In the genomic region with DNA sequence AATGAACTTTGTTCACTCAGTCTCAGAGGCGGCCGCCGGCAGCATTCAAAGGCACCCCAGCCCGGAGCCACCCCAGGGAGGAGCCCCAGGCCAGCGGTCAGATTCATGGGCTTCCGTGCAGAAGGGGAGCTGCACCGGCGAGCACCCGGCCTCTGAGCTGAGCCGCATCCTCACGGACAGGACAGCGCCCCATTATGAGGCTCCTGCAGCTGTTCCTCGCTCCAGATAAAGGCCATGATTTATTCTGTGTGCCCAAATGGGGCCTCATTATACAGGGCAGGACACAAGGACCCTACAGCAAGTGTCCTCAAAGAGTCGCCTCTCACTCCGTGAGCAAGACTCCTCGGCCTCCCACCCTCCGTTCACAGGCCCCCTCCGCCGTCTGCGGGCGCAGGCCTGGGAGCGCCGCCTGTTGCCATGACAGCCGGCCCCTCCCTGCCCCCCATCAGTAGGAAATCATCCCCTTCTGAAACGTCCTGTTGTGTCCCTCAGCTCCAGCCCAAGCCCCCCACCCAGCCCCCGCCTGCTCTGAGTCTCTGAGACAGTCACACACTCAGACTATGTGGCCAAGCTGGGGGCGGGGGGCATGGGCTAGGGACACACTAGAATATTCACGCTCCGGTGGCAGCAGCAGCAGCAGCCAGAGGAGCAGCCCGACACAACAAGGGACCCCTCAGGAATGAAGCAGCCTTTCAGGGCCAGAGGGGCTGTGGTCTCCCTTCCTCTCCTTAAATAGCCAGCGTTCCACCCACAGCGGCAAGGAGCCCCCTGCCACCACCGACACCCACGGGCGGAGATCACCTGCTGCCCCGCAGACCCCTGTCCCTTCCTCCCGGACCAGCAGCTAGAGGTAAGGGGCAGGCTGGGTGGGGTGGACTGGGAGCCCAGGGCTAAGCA, we compare ENCODE assay signal across 11 cellular contexts. TPM values are rescaled to one million over a fixed set of nuclear protein-coding genes. Genes with fewer than 3 reads are reported as not detected.
DNase-seq lines count a peak whose midpoint lies in the region; ATAC-seq and TF ChIP-seq lines count a peak whose summit lies in the region.
"Had no signal": no experiment of that assay in that cellular context is flagged by ENCODE, and none has a peak within 500 bp of the region (broad histone marks: within the 10 kb centered on the region; RNA-seq: fewer than 3 reads in every experiment).

A gene with protein sequence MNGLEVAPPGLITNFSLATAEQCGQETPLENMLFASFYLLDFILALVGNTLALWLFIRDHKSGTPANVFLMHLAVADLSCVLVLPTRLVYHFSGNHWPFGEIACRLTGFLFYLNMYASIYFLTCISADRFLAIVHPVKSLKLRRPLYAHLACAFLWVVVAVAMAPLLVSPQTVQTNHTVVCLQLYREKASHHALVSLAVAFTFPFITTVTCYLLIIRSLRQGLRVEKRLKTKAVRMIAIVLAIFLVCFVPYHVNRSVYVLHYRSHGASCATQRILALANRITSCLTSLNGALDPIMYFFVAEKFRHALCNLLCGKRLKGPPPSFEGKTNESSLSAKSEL (plus strand): TSS at position 759 of the 897 bp plus-strand sequence. CDS start 4,583 bp downstream, outside the sequence.

- H3K9me3 ChIP-seq in esophagus squamous epithelium, result no peaks in the 10 kb centered on the region
- H3K9me3 ChIP-seq in tibial artery, result no peaks in the 10 kb centered on the region
- no peaks in the 10 kb centered on the region for H3K9me3 ChIP-seq in MM.1S (replicated peaks; ENCODE audit: insufficient read depth, low read length)

- H3K36me3 Mint-ChIP-seq in naive thymus-derived CD8-positive, alpha-beta T cell, result no peaks in the 10 kb centered on the region
- H3K36me3 Mint-ChIP-seq: type B pancreatic cell had no signal

- no peak within 1 kb of the TSS for H3K4me2 ChIP-seq in MM.1S (ENCODE audit: low read depth, low read length)

- no peak within 1 kb of the TSS for H2AFZ ChIP-seq in MM.1S (ENCODE audit: low read length)

- 70 to 76% methylated on average over 4 of the region's 37 CpGs for WGBS in esophagus squamous epithelium, 2 donors

- TF ChIP-seq POLR2A in esophagus squamous epithelium (IDR thresholded peaks at IDR 0.05), result no peak

- TF ChIP-seq CTCF in RWPE1 (conservative IDR thresholded peaks at IDR 0.05; ENCODE audit: low read depth), result no peak
- no peak for TF ChIP-seq CTCF in esophagus squamous epithelium (IDR thresholded peaks at IDR 0.05)
- no peak for TF ChIP-seq CTCF in tibial artery (IDR thresholded peaks at IDR 0.05)
- no peak for TF ChIP-seq CTCF in MM.1S (IDR thresholded peaks at IDR 0.05; ENCODE audit: low read length)

- H3K4me1 Mint-ChIP-seq in naive thymus-derived CD8-positive, alpha-beta T cell, result peaks cover 17 to 61% (median 49%) of the 10 kb centered on the region in 4 donors

- H3K79me2 ChIP-seq in MM.1S (ENCODE audit: low read length), result no peaks in the 10 kb centered on the region

- peak within 1 kb of the TSS in 9 of 10 donors; percentile 16 to 72 (median 57) for H3K27ac Mint-ChIP-seq in naive thymus-derived CD8-positive, alpha-beta T cell
- H3K27ac Mint-ChIP-seq: activated CD4-positive, alpha-beta memory T cell treated with anti-CD3 and anti-CD28 coated beads, Interleukin-2, amount 10 ng/mL, durations not matched to agents 7 days and 5 days; type B pancreatic cell had no signal

- H3K9me3 Mint-ChIP-seq in naive thymus-derived CD8-positive, alpha-beta T cell, result no peaks in the 10 kb centered on the region
- H3K9me3 Mint-ChIP-seq: activated CD4-positive, alpha-beta memory T cell treated with anti-CD3 and anti-CD28 coated beads, Interleukin-2, amount 10 ng/mL, durations not matched to agents 7 days and 5 days; type B pancreatic cell had no signal

- CTCF ChIA-PET in RWPE1 (lab: Yijun Ruan, JAX), result interaction anchor here (1.0 kb wide), 1 partner anchor 54 kb away, joined by 6 read pairs; no protein-coding TSS in a partner anchor

- H3K27ac ChIP-seq in RWPE1, result peak within 1 kb of the TSS; percentile 18
- peak within 1 kb of the TSS; percentile 27 to 70 (median 60) for H3K27ac ChIP-seq in esophagus squamous epithelium
- H3K27ac ChIP-seq in tibial artery, result peak within 1 kb of the TSS; percentile 71 to 75
- no peak within 1 kb of the TSS for H3K27ac ChIP-seq in MM.1S (ENCODE audit: low read length)

- H3K27me3 Mint-ChIP-seq in naive thymus-derived CD8-positive, alpha-beta T cell, result no peaks in the 10 kb centered on the region
- H3K27me3 Mint-ChIP-seq: activated CD4-positive, alpha-beta memory T cell treated with anti-CD3 and anti-CD28 coated beads, Interleukin-2, amount 10 ng/mL, durations not matched to agents 7 days and 5 days had no signal

- POLR2A ChIA-PET in RWPE1 (lab: Yijun Ruan, JAX; ENCODE audit: low non-redundant PET), result no interaction called here
- POLR2A ChIA-PET in naive thymus-derived CD8-positive, alpha-beta T cell (lab: Charles Lee), result no interaction called here

- no peak within 1 kb of the TSS for H3K4me3 Mint-ChIP-seq in naive thymus-derived CD8-positive, alpha-beta T cell
- H3K4me3 Mint-ChIP-seq: activated CD4-positive, alpha-beta memory T cell treated with anti-CD3 and anti-CD28 coated beads, Interleukin-2, amount 10 ng/mL, durations not matched to agents 7 days and 5 days; type B pancreatic cell had no signal

- DNase-seq in RWPE1 (ENCODE audit: low spot score) (no peak), esophagus squamous epithelium (lab: John Stamatoyannopoulos, UW) (no peak), tibial artery (no peak), MM.1S (no peak), cerebellar nuclear complex (lab: John Stamatoyannopoulos, UW) (no peak), DMS 273 (lab: John Stamatoyannopoulos, UW; ENCODE audit: unreplicated experiment) (no peak)
- DNase-seq in naive thymus-derived CD8-positive, alpha-beta T cell, result no peak
- DNase-seq: activated CD4-positive, alpha-beta memory T cell treated with anti-CD3 and anti-CD28 coated beads, Interleukin-2, amount 10 ng/mL, durations not matched to agents 7 days and 5 days; NCI-H1105 had no signal

- no peaks in the 10 kb centered on the region for H4K20me1 ChIP-seq in MM.1S (ENCODE audit: insufficient read depth, low read length)

- no peak for ATAC-seq in naive thymus-derived CD8-positive, alpha-beta T cell

- H3F3A ChIP-seq in MM.1S (ENCODE audit: insufficient read depth, low read length), result no peaks in the 10 kb centered on the region

- intact Hi-C loops in esophagus squamous epithelium (cut with DNase I), result no loop called here
- intact Hi-C loops in tibial artery (cut with DNase I; ENCODE audit: low total_unique reads), result no loop called here

- H3K27me3 ChIP-seq in esophagus squamous epithelium (no peaks in the 10 kb centered on the region), tibial artery (no peaks in the 10 kb centered on the region), MM.1S (replicated peaks; ENCODE audit: insufficient read depth, low read length) (peaks cover 15% of the 10 kb centered on the region; the same call in 1 of the 2 replicates)

- H3K36me3 ChIP-seq in esophagus squamous epithelium (no peaks in the 10 kb centered on the region), tibial artery (peaks cover 12 to 42% (median 14%) of the 10 kb centered on the region in 3 donors), MM.1S (replicated peaks; ENCODE audit: insufficient read depth, low read length) (no peaks in the 10 kb centered on the region)

- H3K9ac ChIP-seq in MM.1S (ENCODE audit: low read length), result no peak within 1 kb of the TSS

- no peaks in the 10 kb centered on the region for H3K9me2 ChIP-seq in MM.1S (replicated peaks; ENCODE audit: insufficient read depth, low read length)

- H3K4me1 ChIP-seq in esophagus squamous epithelium, result peaks cover 11 to 74% (median 26%) of the 10 kb centered on the region in 3 donors
- H3K4me1 ChIP-seq in tibial artery, result peaks cover 9 to 72% (median 45%) of the 10 kb centered on the region in 4 donors
- no peaks in the 10 kb centered on the region for H3K4me1 ChIP-seq in MM.1S (ENCODE audit: low read length)

- H3K4me3 ChIP-seq in esophagus squamous epithelium (no peak within 1 kb of the TSS), tibial artery (no peak within 1 kb of the TSS), MM.1S (ENCODE audit: low read length) (no peak within 1 kb of the TSS)

RNA-seq across cellular contexts. Expression of the gene that starts here (rescaled TPM):
- not detected for total RNA-seq in esophagus squamous epithelium
- total RNA-seq in naive thymus-derived CD8-positive, alpha-beta T cell, result not detected
- not detected for polyA plus RNA-seq in naive thymus-derived CD8-positive, alpha-beta T cell
- total RNA-seq: activated CD4-positive, alpha-beta memory T cell treated with anti-CD3 and anti-CD28 coated beads, Interleukin-2, amount 10 ng/mL, durations not matched to agents 7 days and 5 days; T-helper 2 cell treated with Interferon-gamma antibody and Interleukin-4, amounts not matched to agents 100 ng/mL and 5 ng/mL, for 36 hours had no signal
